Comparison of ENCODE assay signal across 19 cellular contexts in the genomic region with DNA sequence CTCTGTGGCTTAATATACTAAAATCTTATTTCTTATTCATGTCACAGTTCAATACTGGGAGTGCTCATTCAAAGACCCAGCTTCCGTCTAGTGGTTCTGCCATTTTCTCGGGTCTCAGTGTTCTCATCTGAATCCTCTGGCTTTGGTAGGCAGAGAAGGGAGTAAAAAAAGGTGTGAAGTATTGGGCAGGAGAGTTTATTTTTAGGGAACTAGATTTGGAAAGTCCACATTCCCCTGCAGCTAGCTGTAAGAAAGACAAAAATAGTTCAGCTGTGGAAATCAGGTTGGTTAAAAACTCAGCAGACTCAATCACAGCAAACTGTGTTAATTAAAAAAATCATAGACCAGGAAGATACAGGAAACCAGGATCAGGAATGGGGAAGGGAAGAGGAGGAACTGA. TPM values are rescaled to one million over a fixed set of nuclear protein-coding genes. Genes with fewer than 3 reads are reported as not detected.
"Had no signal": no experiment of that assay in that cellular context is flagged by ENCODE, and none has a peak within 500 bp of the region (broad histone marks: within the 10 kb centered on the region; RNA-seq: fewer than 3 reads in every experiment).

No MANE protein-coding gene starts in this region.

- H3K4me3 ChIP-seq: lower lobe of right lung, spleen, transverse colon had no signal

- ATAC-seq: left colon; lower lobe of right lung; naive thymus-derived CD4-positive, alpha-beta T cell; T-helper 17 cell had no signal

- H3K4me1 ChIP-seq: lower lobe of right lung had no signal

- H3K36me3 ChIP-seq: lower lobe of right lung, transverse colon had no signal

- DNase-seq: activated CD4-positive, alpha-beta memory T cell treated with anti-CD3 and anti-CD28 coated beads for 36 hours; activated CD4-positive, alpha-beta T cell treated with anti-CD3 and anti-CD28 coated beads for 48 hours; activated naive CD4-positive, alpha-beta T cell treated with Interleukin-2 at 50 U/mL for 16 hours; activated naive CD8-positive, alpha-beta T cell treated with anti-CD3 and anti-CD28 coated beads for 36 hours; activated T-cell treated with anti-CD3 and anti-CD28 coated beads, Interleukin-2, amount 50 U/mL, for 48 hours; effector CD8-positive, alpha-beta T cell; head of caudate nucleus; left colon; lower lobe of right lung; mesendoderm; naive thymus-derived CD4-positive, alpha-beta T cell; posterior cingulate gyrus; spleen; stimulated activated CD4-positive, alpha-beta T cell treated with anti-CD3 and anti-CD28 coated beads, Interleukin-4, amount 100 ng/mL, for 24 hours; stimulated activated naive CD4-positive, alpha-beta T cell treated with Interleukin-2 at 50 U/mL for 16 hours; SW 1271; T-helper 17 cell; transverse colon had no signal

- H3K27me3 ChIP-seq: spleen, transverse colon had no signal

- H3K9me3 ChIP-seq: lower lobe of right lung, spleen, transverse colon had no signal

- H3K27ac ChIP-seq: lower lobe of right lung, spleen, transverse colon had no signal

RNA-seq across cellular contexts. Expression of a gene that starts 4.1 kb away (rescaled TPM):
- total RNA-seq: activated CD4-positive, alpha-beta memory T cell treated with anti-CD3 and anti-CD28 coated beads for 36 hours; activated naive CD8-positive, alpha-beta T cell treated with anti-CD3 and anti-CD28 coated beads for 36 hours; naive thymus-derived CD4-positive, alpha-beta T cell; T-helper 17 cell had no signal
- polyA plus RNA-seq: keratinocyte; naive thymus-derived CD4-positive, alpha-beta T cell had no signal
